In the genomic region with DNA sequence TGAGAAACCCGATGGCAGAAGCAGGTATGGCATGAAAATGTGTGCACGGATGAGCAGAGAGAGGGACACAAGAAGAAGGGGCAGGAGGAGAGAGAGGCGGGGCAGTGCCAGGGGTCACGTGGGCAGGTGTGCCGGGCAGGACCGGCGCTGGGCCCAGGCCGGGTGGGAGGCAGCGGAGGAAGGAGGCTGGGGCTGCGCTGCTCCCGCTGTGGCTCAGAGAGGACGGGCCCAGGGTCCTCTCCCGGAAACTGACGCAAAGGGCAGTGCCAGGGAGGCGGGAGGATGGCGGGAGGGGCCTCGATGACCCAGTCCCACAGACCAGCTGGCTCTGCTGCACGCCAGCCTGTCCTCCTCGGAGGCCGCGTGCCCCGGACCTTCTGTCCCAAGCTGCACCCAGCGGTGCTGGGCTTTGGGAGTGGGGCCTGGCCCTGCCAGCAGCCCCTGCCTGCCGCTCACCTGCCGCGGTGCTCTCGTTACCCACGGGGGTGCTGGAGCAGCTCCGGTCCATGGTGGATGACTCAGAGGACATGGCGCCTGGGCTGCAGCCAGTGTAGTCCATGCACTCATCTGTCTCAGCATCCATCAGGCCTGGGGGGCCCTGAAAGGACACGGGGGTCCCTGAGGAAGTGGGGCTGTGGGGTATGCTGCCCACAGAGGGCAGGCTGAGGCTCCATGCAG, we compare ENCODE assay signal across 13 cellular contexts.
"Had no signal": no experiment of that assay in that cellular context is flagged by ENCODE, and none has a peak within 500 bp of the region (broad histone marks: within the 10 kb centered on the region; RNA-seq: fewer than 3 reads in every experiment).

No MANE protein-coding gene starts in this region.

- H3K4me3 ChIP-seq: left ventricle myocardium inferior, ovary, spleen, uterus had no signal

- H3K27ac Mint-ChIP-seq: activated CD4-positive, alpha-beta memory T cell treated with anti-CD3 and anti-CD28 coated beads for 36 hours; activated naive CD8-positive, alpha-beta T cell; stimulated activated naive B cell treated with anti-CD40 and anti-IgM and Interleukin-4, amounts not matched to agents 10 μg/mL and 1 μg/mL and 100 μg/mL, for 72 hours had no signal

- H3K36me3 Mint-ChIP-seq: activated CD4-positive, alpha-beta memory T cell treated with anti-CD3 and anti-CD28 coated beads for 36 hours had no signal

- ATAC-seq: stimulated activated naive B cell treated with anti-CD40 and anti-IgM and Interleukin-4, amounts not matched to agents 10 μg/mL and 1 μg/mL and 100 μg/mL, for 72 hours had no signal

- H3K36me3 ChIP-seq: ovary, uterus had no signal

- H3K9me3 Mint-ChIP-seq: activated CD4-positive, alpha-beta memory T cell treated with anti-CD3 and anti-CD28 coated beads for 36 hours; stimulated activated naive B cell treated with anti-CD40 and anti-IgM and Interleukin-4, amounts not matched to agents 10 μg/mL and 1 μg/mL and 100 μg/mL, for 72 hours had no signal

- H3K27me3 ChIP-seq: ovary, uterus had no signal

- H3K27ac ChIP-seq: left ventricle myocardium inferior, ovary, spleen had no signal

- DNase-seq: activated CD4-positive, alpha-beta memory T cell treated with anti-CD3 and anti-CD28 coated beads for 36 hours; activated CD4-positive, alpha-beta T cell treated with anti-CD3 and anti-CD28 coated beads for 4 hours; cerebellar nuclear complex; cortex of kidney; kidney; left ventricle myocardium inferior; mammary epithelial cell; midbrain; ovary; spleen; stimulated activated naive B cell treated with anti-CD40 and anti-IgM and Interleukin-4, amounts not matched to agents 10 μg/mL and 1 μg/mL and 100 μg/mL, for 72 hours; uterus had no signal

- H3K27me3 Mint-ChIP-seq: activated CD4-positive, alpha-beta memory T cell treated with anti-CD3 and anti-CD28 coated beads for 36 hours; activated naive CD8-positive, alpha-beta T cell; stimulated activated naive B cell treated with anti-CD40 and anti-IgM and Interleukin-4, amounts not matched to agents 10 μg/mL and 1 μg/mL and 100 μg/mL, for 72 hours had no signal

- H3K4me3 Mint-ChIP-seq: activated CD4-positive, alpha-beta memory T cell treated with anti-CD3 and anti-CD28 coated beads for 36 hours; activated naive CD8-positive, alpha-beta T cell; stimulated activated naive B cell treated with anti-CD40 and anti-IgM and Interleukin-4, amounts not matched to agents 10 μg/mL and 1 μg/mL and 100 μg/mL, for 72 hours had no signal

- H3K9me3 ChIP-seq: left ventricle myocardium inferior, ovary, spleen, uterus had no signal

- H3K4me1 Mint-ChIP-seq: stimulated activated naive B cell treated with anti-CD40 and anti-IgM and Interleukin-4, amounts not matched to agents 10 μg/mL and 1 μg/mL and 100 μg/mL, for 72 hours had no signal
